ENCODE assay signal across 1 cellular context in the genomic region with DNA sequence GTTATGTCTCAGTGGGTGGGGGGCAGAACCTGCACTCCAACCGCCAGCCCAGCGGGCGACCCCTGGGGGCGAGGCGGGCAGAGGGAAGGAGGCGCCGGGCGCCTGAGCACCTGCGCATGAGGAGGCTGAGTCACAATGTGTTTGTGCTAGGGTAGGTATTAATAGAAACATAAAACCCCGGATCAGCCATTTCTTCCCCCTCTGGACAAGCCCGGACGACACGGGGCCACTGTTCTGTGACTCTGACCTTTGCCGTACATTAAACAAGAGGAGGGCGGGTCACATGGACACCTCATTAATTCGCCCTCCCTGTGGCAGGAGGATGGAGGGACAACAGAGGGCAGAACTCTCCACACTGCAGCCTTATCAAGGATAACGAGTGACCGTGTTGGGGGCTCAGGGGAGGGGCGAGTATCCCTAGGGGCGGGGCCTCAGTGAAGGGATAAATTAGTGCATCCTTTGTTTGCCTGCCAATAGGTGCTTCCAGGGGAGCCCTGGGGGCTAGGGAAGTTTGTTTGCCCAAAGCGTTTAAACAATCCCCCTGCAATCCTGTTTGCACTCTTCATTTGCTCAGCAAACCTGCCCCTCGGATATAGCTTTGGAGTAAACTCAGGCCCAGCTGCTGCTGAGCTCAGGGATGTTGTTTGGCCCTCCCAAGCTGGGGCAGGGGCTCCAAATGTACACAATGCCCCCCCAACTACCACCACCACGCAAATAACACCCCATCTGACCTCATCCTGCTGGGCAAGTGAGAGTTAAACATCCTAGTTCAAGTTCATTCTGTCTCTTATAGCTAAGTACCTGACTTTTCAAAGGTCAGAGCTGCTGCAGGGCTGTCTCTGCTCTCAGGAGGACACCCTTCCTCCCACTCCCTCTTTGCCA.
TF ChIP-seq lines count a peak whose summit lies in the region.

No MANE protein-coding gene starts in this region.

TF ChIP-seq in IMR-90, 13 proteins besides CTCF, POLR2A, EP300 and RAD21 (continued from another document):
- TF ChIP-seq CEBPB (IDR thresholded peaks at IDR 0.05; ENCODE audit: low read depth, low read length) (no peak), RFX5 (IDR thresholded peaks at IDR 0.05; ENCODE audit: low read depth, low read length) (no peak), CHD1 (IDR thresholded peaks at IDR 0.05; ENCODE audit: low read depth, low read length) (no peak), MAZ (IDR thresholded peaks at IDR 0.05; ENCODE audit: borderline replicate concordance, low read depth, low read length) (no peak), RCOR1 (IDR thresholded peaks at IDR 0.05; ENCODE audit: insufficient replicate concordance, low read length) (no peak), NFE2L2 (IDR thresholded peaks at IDR 0.05; ENCODE audit: low read depth, low read length) (no peak), FOS (IDR thresholded peaks at IDR 0.05; ENCODE audit: low read depth, low read length) (no peak)
